3 cellular contexts compared by ENCODE assay signal in the genomic region with DNA sequence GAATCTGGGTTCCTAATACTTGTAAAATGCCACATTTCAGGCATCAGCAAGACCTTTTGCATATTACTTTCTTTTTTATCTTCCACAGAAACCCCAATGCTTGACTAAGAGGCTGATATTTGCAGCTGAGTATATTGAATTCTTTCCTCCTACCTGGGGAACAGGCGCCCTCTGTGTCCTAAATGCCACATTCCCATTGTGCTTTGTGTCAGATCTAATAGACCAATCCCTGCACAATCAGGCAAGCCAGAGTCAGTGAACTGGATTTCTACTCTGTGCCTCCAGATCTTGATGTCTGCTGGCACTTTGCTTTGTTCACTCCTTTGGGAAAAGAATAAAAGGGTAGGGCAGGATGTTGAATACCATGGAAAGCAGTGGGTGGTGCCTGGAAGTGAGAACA.
TF ChIP-seq lines count a peak whose summit lies in the region.

No MANE protein-coding gene starts in this region.

TF ChIP-seq in Ishikawa, 13 proteins besides CTCF, POLR2A, EP300 and RAD21 (continued from another document):
- TF ChIP-seq TAF1 (IDR thresholded peaks at IDR 0.05; ENCODE audit: low read depth) (no peak), ZBTB7A (IDR thresholded peaks at IDR 0.05; ENCODE audit: low read depth) (no peak), NFIC (IDR thresholded peaks at IDR 0.05) (no peak), MAX (IDR thresholded peaks at IDR 0.05) (no peak), TEAD4 (IDR thresholded peaks at IDR 0.05) (no peak), TCF12 (IDR thresholded peaks at IDR 0.05; ENCODE audit: low read depth) (no peak), EGR1 (IDR thresholded peaks at IDR 0.05) (no peak), CREB1 (IDR thresholded peaks at IDR 0.05; ENCODE audit: low read depth) (no peak), USF1 (IDR thresholded peaks at IDR 0.05) (no peak)
- TF ChIP-seq, protein P1, sequence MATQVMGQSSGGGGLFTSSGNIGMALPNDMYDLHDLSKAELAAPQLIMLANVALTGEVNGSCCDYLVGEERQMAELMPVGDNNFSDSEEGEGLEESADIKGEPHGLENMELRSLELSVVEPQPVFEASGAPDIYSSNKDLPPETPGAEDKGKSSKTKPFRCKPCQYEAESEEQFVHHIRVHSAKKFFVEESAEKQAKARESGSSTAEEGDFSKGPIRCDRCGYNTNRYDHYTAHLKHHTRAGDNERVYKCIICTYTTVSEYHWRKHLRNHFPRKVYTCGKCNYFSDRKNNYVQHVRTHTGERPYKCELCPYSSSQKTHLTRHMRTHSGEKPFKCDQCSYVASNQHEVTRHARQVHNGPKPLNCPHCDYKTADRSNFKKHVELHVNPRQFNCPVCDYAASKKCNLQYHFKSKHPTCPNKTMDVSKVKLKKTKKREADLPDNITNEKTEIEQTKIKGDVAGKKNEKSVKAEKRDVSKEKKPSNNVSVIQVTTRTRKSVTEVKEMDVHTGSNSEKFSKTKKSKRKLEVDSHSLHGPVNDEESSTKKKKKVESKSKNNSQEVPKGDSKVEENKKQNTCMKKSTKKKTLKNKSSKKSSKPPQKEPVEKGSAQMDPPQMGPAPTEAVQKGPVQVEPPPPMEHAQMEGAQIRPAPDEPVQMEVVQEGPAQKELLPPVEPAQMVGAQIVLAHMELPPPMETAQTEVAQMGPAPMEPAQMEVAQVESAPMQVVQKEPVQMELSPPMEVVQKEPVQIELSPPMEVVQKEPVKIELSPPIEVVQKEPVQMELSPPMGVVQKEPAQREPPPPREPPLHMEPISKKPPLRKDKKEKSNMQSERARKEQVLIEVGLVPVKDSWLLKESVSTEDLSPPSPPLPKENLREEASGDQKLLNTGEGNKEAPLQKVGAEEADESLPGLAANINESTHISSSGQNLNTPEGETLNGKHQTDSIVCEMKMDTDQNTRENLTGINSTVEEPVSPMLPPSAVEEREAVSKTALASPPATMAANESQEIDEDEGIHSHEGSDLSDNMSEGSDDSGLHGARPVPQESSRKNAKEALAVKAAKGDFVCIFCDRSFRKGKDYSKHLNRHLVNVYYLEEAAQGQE (IDR thresholded peaks at IDR 0.05; ENCODE audit: low read depth): no peak

TF ChIP-seq in WTC11, 78 proteins besides CTCF, POLR2A, EP300 and RAD21 (continued from another document):
- TF ChIP-seq ZNF317 (CRISPR knock-in tag; IDR thresholded peaks at IDR 0.05; ENCODE audit: borderline replicate concordance, low read depth): no peak
- no peak for TF ChIP-seq JAZF1 (CRISPR knock-in tag; IDR thresholded peaks at IDR 0.05)
- TF ChIP-seq ESRRA (CRISPR knock-in tag; IDR thresholded peaks at IDR 0.05; ENCODE audit: borderline replicate concordance): no peak
- no peak for TF ChIP-seq RELA (CRISPR knock-in tag; IDR thresholded peaks at IDR 0.05; ENCODE audit: borderline replicate concordance)
- TF ChIP-seq E2F5 (CRISPR knock-in tag; IDR thresholded peaks at IDR 0.05): no peak
- no peak for TF ChIP-seq ATF1 (CRISPR knock-in tag; IDR thresholded peaks at IDR 0.05)
- no peak for TF ChIP-seq SMAD4 (CRISPR knock-in tag; IDR thresholded peaks at IDR 0.05)
- TF ChIP-seq ZNF671 (CRISPR knock-in tag; IDR thresholded peaks at IDR 0.05): no peak
- TF ChIP-seq USF1 (CRISPR knock-in tag; IDR thresholded peaks at IDR 0.05): no peak
- TF ChIP-seq, protein P2, sequence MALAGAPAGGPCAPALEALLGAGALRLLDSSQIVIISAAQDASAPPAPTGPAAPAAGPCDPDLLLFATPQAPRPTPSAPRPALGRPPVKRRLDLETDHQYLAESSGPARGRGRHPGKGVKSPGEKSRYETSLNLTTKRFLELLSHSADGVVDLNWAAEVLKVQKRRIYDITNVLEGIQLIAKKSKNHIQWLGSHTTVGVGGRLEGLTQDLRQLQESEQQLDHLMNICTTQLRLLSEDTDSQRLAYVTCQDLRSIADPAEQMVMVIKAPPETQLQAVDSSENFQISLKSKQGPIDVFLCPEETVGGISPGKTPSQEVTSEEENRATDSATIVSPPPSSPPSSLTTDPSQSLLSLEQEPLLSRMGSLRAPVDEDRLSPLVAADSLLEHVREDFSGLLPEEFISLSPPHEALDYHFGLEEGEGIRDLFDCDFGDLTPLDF (CRISPR knock-in tag; IDR thresholded peaks at IDR 0.05): no peak

TF ChIP-seq in neural cell, 6 proteins besides CTCF, POLR2A, EP300 and RAD21 (continued from another document):
- TF ChIP-seq, protein P1 (IDR thresholded peaks at IDR 0.05; ENCODE audit: borderline replicate concordance): peak; percentile 50
- no peak for TF ChIP-seq EZH2 (IDR thresholded peaks at IDR 0.05; ENCODE audit: borderline replicate concordance, insufficient read depth, low read length, poor library complexity, severe bottlenecking)
